1 cellular context compared by ENCODE assay signal in genomic region chr2:7701807-7702206, GRCh38.
TF ChIP-seq lines count a peak whose summit lies in the region.

No MANE protein-coding gene starts in this region.

TF ChIP-seq in GM23338, 12 proteins besides CTCF, POLR2A, EP300 and RAD21 (continued from another document):
- no peak for TF ChIP-seq ZNF462 (CRISPR knock-in tag; IDR thresholded peaks at IDR 0.05)
- no peak for TF ChIP-seq STAT1 (IDR thresholded peaks at IDR 0.05; ENCODE audit: unreplicated experiment)
- TF ChIP-seq NANOG (IDR thresholded peaks at IDR 0.05; ENCODE audit: borderline replicate concordance) = no peak
- TF ChIP-seq CREB1 (CRISPR knock-in tag; IDR thresholded peaks at IDR 0.05; ENCODE audit: low read depth) = no peak
- no peak for TF ChIP-seq EZH2phosphoT487 (IDR thresholded peaks at IDR 0.05; ENCODE audit: unreplicated experiment)
- TF ChIP-seq ZNF114 (CRISPR knock-in tag; IDR thresholded peaks at IDR 0.05) = no peak
- no peak for TF ChIP-seq ZNF331 (CRISPR knock-in tag; IDR thresholded peaks at IDR 0.05; ENCODE audit: low read depth)
- TF ChIP-seq JUNB (IDR thresholded peaks at IDR 0.05; ENCODE audit: unreplicated experiment) = no peak
TF ChIP-seq in GM23338: peak in this region for 0.
